ENCODE assay signal across 34 cellular contexts in the genomic region with DNA sequence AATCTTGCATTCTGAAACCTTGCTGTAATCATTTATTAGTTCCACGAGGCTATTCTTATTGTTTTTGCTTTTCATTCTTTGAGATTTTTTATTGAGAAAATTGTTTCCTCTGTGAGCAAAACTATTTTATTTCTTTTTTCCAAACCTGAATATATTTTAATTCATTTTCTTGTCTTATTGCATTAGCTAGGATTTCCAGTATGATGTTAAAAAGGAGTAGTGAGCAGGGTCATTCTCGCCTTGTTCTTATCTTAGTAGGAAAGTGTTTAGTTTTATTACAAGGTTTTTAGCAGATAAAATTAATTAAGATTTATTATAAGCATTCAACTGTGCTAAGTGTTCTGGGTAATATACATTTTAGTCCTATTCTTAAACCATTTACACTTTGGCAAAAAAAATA.
DNase-seq lines count a peak whose midpoint lies in the region; ATAC-seq, FAIRE-seq and TF ChIP-seq lines count a peak whose summit lies in the region.
"Had no signal": no experiment of that assay in that cellular context is flagged by ENCODE, and none has a peak within 500 bp of the region (broad histone marks: within the 10 kb centered on the region; RNA-seq: fewer than 3 reads in every experiment).

No MANE protein-coding gene starts in this region.

- intact Hi-C loops in K562 (cut with micrococcal nuclease): no loop called here

- H3K9me3 ChIP-seq in HEK293 (ENCODE audit: control insufficient read depth, insufficient read depth, low read depth, low read length) (no peaks in the 10 kb centered on the region), K562 (replicated peaks; ENCODE audit: control insufficient read depth, insufficient read depth, low read depth, low read length) (0 out of 2 replicates have a peak, but pooled peaks cover 2% of the 10 kb centered on the region)
- H3K9me3 ChIP-seq: BE2C had no signal

- 0% methylated on average over 2 of the region's 2 CpGs for WGBS in K562 (ENCODE audit: insufficient coverage, low coverage, missing lambda C conversion rate)

- no peaks in the 10 kb centered on the region for H3K36me3 Mint-ChIP-seq in central memory CD8-positive, alpha-beta T cell (ENCODE audit: insufficient read depth)
- H3K36me3 Mint-ChIP-seq: CD14-positive monocyte; CD8-positive, alpha-beta T cell had no signal

- H3K27me3 ChIP-seq in K562 (ENCODE audit: control insufficient read depth in 2 of 2, insufficient read depth in 2 of 2, low read length in 2 of 2): peaks cover 2 to 8% of the 10 kb centered on the region in 2 experiments; a peak in 3 of 5 replicates
- H3K27me3 ChIP-seq: BE2C; BLaER1; BLaER1 treated with 17β-estradiol and CSF1 and Interleukin-3, amounts not matched to agents 10 nM and 100 nM had no signal

- H3K4me3 ChIP-seq in HEK293 (ENCODE audit: low read depth, low read length): no peak overlapping the region
- H3K4me3 ChIP-seq in K562: no peak overlapping the region
- H3K4me3 ChIP-seq: A549; BLaER1; BLaER1 treated with 17β-estradiol and CSF1 and Interleukin-3, amounts not matched to agents 10 nM and 100 nM had no signal

- H3K4me3 Mint-ChIP-seq in central memory CD8-positive, alpha-beta T cell: no peak overlapping the region
- H3K4me3 Mint-ChIP-seq: B cell; CD14-positive monocyte; CD4-positive, alpha-beta T cell; CD4-positive, CD25-positive, alpha-beta regulatory T cell; CD8-positive, alpha-beta memory T cell; CD8-positive, alpha-beta T cell had no signal

- H3K4me2 ChIP-seq in K562 (ENCODE audit: insufficient read depth, low read length): no peak overlapping the region
- H3K4me2 ChIP-seq: A549; BLaER1; BLaER1 treated with 17β-estradiol and CSF1 and Interleukin-3, amounts not matched to agents 10 nM and 100 nM had no signal

- H3K27ac ChIP-seq in HEK293 (ENCODE audit: extremely low read depth, low read depth, low read length) (no peak overlapping the region), K562 (ENCODE audit: extremely low read depth, low read depth, low read length) (no peak overlapping the region)
- H3K27ac ChIP-seq: 22Rv1; A549; BLaER1; BLaER1 treated with 17β-estradiol and CSF1 and Interleukin-3, amounts not matched to agents 10 nM and 100 nM; C4-2B had no signal

- CTCF ChIA-PET in HEK293 (lab: Yijun Ruan, JAX): no interaction called here
- CTCF ChIA-PET in K562 (lab: Yijun Ruan, JAX; ENCODE audit: low intra/inter-chr PET ratio): no interaction called here

- POLR2A ChIA-PET in HEK293 (lab: Yijun Ruan, JAX): interaction anchor here (0.6 kb wide), 1 partner anchor 132 kb away, joined by 5 read pairs; no protein-coding TSS in a partner anchor
- POLR2A ChIA-PET in K562 (lab: Yijun Ruan, JAX): no interaction called here

- no peaks in the 10 kb centered on the region for H3K9me1 ChIP-seq in K562 (ENCODE audit: control insufficient read depth, insufficient read depth, low read length)

- TF ChIP-seq CTCF in HEK293 (tag by site-specific recombination; IDR thresholded peaks at IDR 0.05): no peak
- TF ChIP-seq CTCF in K562 (IDR thresholded peaks at IDR 0.05 in 2 of 3, conservative IDR thresholded peaks at IDR 0.05 in 1 of 3; ENCODE audit: insufficient read depth in 2 of 3, low read depth in 1 of 3, low read length in 3 of 3): no peak

- in situ Hi-C loops in K562 (cut with MboI): no loop called here

- BruUV-seq in K562 (replicated peaks; lab: Mats Ljungman, UMichigan): no TSS peak

- TF ChIP-seq POLR2A in K562 (conservative IDR thresholded peaks at IDR 0.05): no peak

- DNase-seq in K562 (ENCODE audit: extremely low read depth in 1 of 4, low spot score in 3 of 4) (no peak), AML-193 (lab: John Stamatoyannopoulos, UW) (no peak), germinal center (ENCODE audit: low spot score) (no peak)
- DNase-seq in central memory CD8-positive, alpha-beta T cell (ENCODE audit: low spot score in 2 of 2): no peak
- DNase-seq: 8988T; ACHN; BE2C; C1 segment of cervical spinal cord; Caco-2; Calu3; CD4-positive, alpha-beta memory T cell; CD4-positive, alpha-beta T cell; CD4-positive, CD25-positive, alpha-beta regulatory T cell; CD8-positive, alpha-beta memory T cell; CD8-positive, alpha-beta T cell; COR-L47; DMS 273 treated with DMSO at 0.1 percent for 48 hours; DMS153; DMS53; DMS79; DMS79 treated with DMSO at 0.1 percent for 48 hours; DND-41; EL had no signal

- no peak overlapping the region for H3K9ac ChIP-seq in K562 (ENCODE audit: insufficient read depth in 1 of 2, low read depth in 2 of 2, low read length in 2 of 2)
- H3K9ac ChIP-seq: BLaER1; BLaER1 treated with 17β-estradiol and CSF1 and Interleukin-3, amounts not matched to agents 10 nM and 100 nM had no signal

- H3K79me2 ChIP-seq in K562 (ENCODE audit: control insufficient read depth, insufficient read depth, low read length): no peaks in the 10 kb centered on the region

- H2AFZ ChIP-seq in K562 (ENCODE audit: low read depth, low read length): no peak overlapping the region

- ATAC-seq in K562 (no peak), HG03460 (IDR thresholded peaks at IDR 0.05; ENCODE audit: unreplicated experiment) (no peak)
- ATAC-seq in central memory CD8-positive, alpha-beta T cell (replicated peaks; ENCODE audit: extremely low read depth, poor library complexity, severe bottlenecking): no peak
- ATAC-seq: A549; CD8-positive, alpha-beta T cell had no signal

- H3K36me3 ChIP-seq in HEK293 (ENCODE audit: control insufficient read depth in 2 of 2, insufficient read depth in 1 of 2, low read length in 2 of 2) (no peaks in the 10 kb centered on the region), K562 (ENCODE audit: control insufficient read depth, insufficient read depth, low read length) (no peaks in the 10 kb centered on the region)
- H3K36me3 ChIP-seq: BE2C; BLaER1; BLaER1 treated with 17β-estradiol and CSF1 and Interleukin-3, amounts not matched to agents 10 nM and 100 nM had no signal

- H3K9me3 Mint-ChIP-seq in central memory CD8-positive, alpha-beta T cell: peaks cover 8% of the 10 kb centered on the region

- TF ChIP-seq RAD21 in K562 (CRISPR knock-in tag; conservative IDR thresholded peaks at IDR 0.05 in 1 of 2, IDR thresholded peaks at IDR 0.05 in 1 of 2): no peak

- peak overlapping the region; percentile 54 for H3K27ac Mint-ChIP-seq in central memory CD8-positive, alpha-beta T cell (ENCODE audit: low read depth)
- H3K27ac Mint-ChIP-seq: B cell; CD14-positive monocyte; CD4-positive, alpha-beta memory T cell; CD4-positive, alpha-beta T cell; CD8-positive, alpha-beta memory T cell; CD8-positive, alpha-beta T cell had no signal

- FAIRE-seq in K562 (lab: Jason Lieb, UNC): no peak
- FAIRE-seq: A204.1, A549, D721Med had no signal

- H3K27me3 Mint-ChIP-seq in central memory CD8-positive, alpha-beta T cell: no peaks in the 10 kb centered on the region
- H3K27me3 Mint-ChIP-seq: B cell; CD4-positive, alpha-beta memory T cell; CD4-positive, alpha-beta T cell had no signal

- no peaks in the 10 kb centered on the region for H3K4me1 ChIP-seq in HEK293 (ENCODE audit: control insufficient read depth, insufficient read depth, low read length)
- no peaks in the 10 kb centered on the region for H3K4me1 ChIP-seq in K562 (replicated peaks in 1 of 2; ENCODE audit: control insufficient read depth in 2 of 2, insufficient read depth in 2 of 2, low read length in 2 of 2)
- H3K4me1 ChIP-seq: A549, BE2C, BLaER1, Caco-2 had no signal

- H4K20me1 ChIP-seq in K562 (replicated peaks; ENCODE audit: control insufficient read depth, insufficient read depth, low read length): no peaks in the 10 kb centered on the region
- H4K20me1 ChIP-seq: BLaER1; BLaER1 treated with 17β-estradiol and CSF1 and Interleukin-3, amounts not matched to agents 10 nM and 100 nM had no signal

- H3K4me1 Mint-ChIP-seq in central memory CD8-positive, alpha-beta T cell: peaks cover 7% of the 10 kb centered on the region
- H3K4me1 Mint-ChIP-seq: B cell had no signal

- TF ChIP-seq EP300 in K562 (IDR thresholded peaks at IDR 0.05; ENCODE audit: low read length): no peak

TF ChIP-seq in HEK293, 187 proteins besides CTCF, POLR2A, EP300 and RAD21:
- TF ChIP-seq ZBTB48 (tag by site-specific recombination; IDR thresholded peaks at IDR 0.05) (no peak), SETDB1 (IDR thresholded peaks at IDR 0.05; ENCODE audit: insufficient read length, low read length) (peak; percentile 51)

TF ChIP-seq in K562, 482 proteins besides CTCF, POLR2A, EP300 and RAD21:
- TF ChIP-seq RBM25 (IDR thresholded peaks at IDR 0.05; ENCODE audit: low read depth, low read length, severe bottlenecking) (peak; percentile 60), NFRKB (IDR thresholded peaks at IDR 0.05; ENCODE audit: low read depth) (no peak), HDAC8 (tag; IDR thresholded peaks at IDR 0.05) (no peak), ZNF507 (tag; conservative IDR thresholded peaks at IDR 0.05) (peak; percentile 39; the same call in 1 of the 2 replicates), XRCC4 (IDR thresholded peaks at IDR 0.05; ENCODE audit: extremely low read depth, insufficient read depth, insufficient read length) (no peak)
